In the genomic region with DNA sequence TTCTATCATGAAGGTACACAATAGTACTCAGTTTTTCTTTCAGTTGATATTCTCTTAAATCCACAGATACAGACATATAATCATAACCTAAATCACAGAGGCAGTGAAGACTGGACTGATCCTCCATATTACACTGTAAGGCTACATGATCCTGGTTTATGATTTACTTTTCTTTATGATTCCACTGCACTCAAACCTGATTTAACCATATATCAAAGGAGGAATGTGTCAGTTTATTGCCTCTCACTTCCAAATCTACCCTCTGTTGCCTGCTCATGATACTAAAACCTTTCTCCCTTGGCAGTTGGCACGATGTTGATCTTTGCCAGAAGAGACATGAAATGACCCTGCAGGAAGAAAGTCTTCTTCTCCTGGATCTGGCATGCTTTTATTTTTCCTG, we compare ENCODE assay signal across 25 cellular contexts.
DNase-seq lines count a peak whose midpoint lies in the region; ATAC-seq, FAIRE-seq and TF ChIP-seq lines count a peak whose summit lies in the region.
"Had no signal": no experiment of that assay in that cellular context is flagged by ENCODE, and none has a peak within 500 bp of the region (broad histone marks: within the 10 kb centered on the region; RNA-seq: fewer than 3 reads in every experiment).

No MANE protein-coding gene starts in this region.

- H3K27ac Mint-ChIP-seq in Calu3 (ENCODE audit: unreplicated experiment), result peak overlapping the region; percentile 0
- H3K27ac Mint-ChIP-seq: B cell; CD4-positive, CD25-positive, alpha-beta regulatory T cell; CD8-positive, alpha-beta T cell; HFFc6 had no signal

- CTCF ChIA-PET in Calu3 (lab: Charles Lee), result no interaction called here

- H3K9me2 ChIP-seq in hepatocyte (replicated peaks; ENCODE audit: insufficient read depth), result no peaks in the 10 kb centered on the region

- DNase-seq in Calu3 (no peak), RCC 7860 (ENCODE audit: low spot score) (peak; percentile 5), hepatocyte (ENCODE audit: low spot score) (no peak), mucosa of descending colon (peak in 1 of 3 donors; percentile 59), D721Med (ENCODE audit: insufficient read length, low spot score) (no peak), GM19239 (ENCODE audit: insufficient read length, low spot score) (no peak), midbrain (lab: John Stamatoyannopoulos, UW) (no peak)
- DNase-seq: Caco-2; CD4-positive, CD25-positive, alpha-beta regulatory T cell; CD8-positive, alpha-beta T cell; DMS53; DMS79 treated with DMSO at 0.1 percent for 48 hours; GF-D8; GOT3; HFFc6 had no signal

- no peaks in the 10 kb centered on the region for H3K79me2 ChIP-seq in hepatocyte

- no peak overlapping the region for H3K4me3 Mint-ChIP-seq in Calu3 (ENCODE audit: low read depth, unreplicated experiment)
- H3K4me3 Mint-ChIP-seq: B cell; CD4-positive, CD25-positive, alpha-beta regulatory T cell; CD8-positive, alpha-beta T cell; HFFc6 had no signal

- no peaks in the 10 kb centered on the region for H4K20me1 ChIP-seq in hepatocyte (ENCODE audit: insufficient read depth, poor library complexity, severe bottlenecking)
- H4K20me1 ChIP-seq: BLaER1 had no signal

- no peak overlapping the region for H3K4me2 ChIP-seq in hepatocyte
- H3K4me2 ChIP-seq: BLaER1 had no signal

- peaks cover 30% of the 10 kb centered on the region for H3K4me1 Mint-ChIP-seq in Calu3 (ENCODE audit: low read depth, unreplicated experiment)
- H3K4me1 Mint-ChIP-seq: B cell; CD4-positive, CD25-positive, alpha-beta regulatory T cell had no signal

- H3K27ac ChIP-seq in hepatocyte, result peak overlapping the region; percentile 21
- H3K27ac ChIP-seq: 22Rv1, BLaER1, C4-2B had no signal

- 76% methylated on average over 1 of the region's 1 CpG for WGBS in hepatocyte (ENCODE audit: low lambda C conversion rate, missing lambda C conversion rate)

- FAIRE-seq in RCC 7860 (lab: Jason Lieb, UNC), result peak; percentile 22
- FAIRE-seq in D721Med (lab: Jason Lieb, UNC), result no peak
- no peak for FAIRE-seq in GM19239 (lab: Jason Lieb, UNC)
- FAIRE-seq: A204.1, GM12891, GM18507, H54 had no signal

- H3K36me3 Mint-ChIP-seq in Calu3 (ENCODE audit: insufficient read depth, unreplicated experiment), result no peaks in the 10 kb centered on the region
- H3K36me3 Mint-ChIP-seq: CD4-positive, CD25-positive, alpha-beta regulatory T cell; CD8-positive, alpha-beta T cell had no signal

- no peaks in the 10 kb centered on the region for H3K9me3 ChIP-seq in hepatocyte (ENCODE audit: low read depth)
- H3K9me3 ChIP-seq in mucosa of descending colon, result no peaks in the 10 kb centered on the region
- H3K9me3 ChIP-seq: BLaER1, Caco-2, HAP-1 had no signal

- ATAC-seq in mucosa of descending colon (peak; percentile 96), HG03175 (IDR thresholded peaks at IDR 0.05; ENCODE audit: unreplicated experiment) (no peak)
- ATAC-seq: CD8-positive, alpha-beta T cell had no signal

- intact Hi-C loops in Calu3 (cut with micrococcal nuclease; ENCODE audit: unreplicated experiment), result loop anchor here (10.0 kb wide), 2 partner anchors 57 to 83 kb away; no protein-coding TSS in a partner anchor
- intact Hi-C loops in mucosa of descending colon (cut with DNase I, micrococcal nuclease), result loop anchor here in 1 of 2 donors (10.0 kb wide), 1 partner anchor 57 kb away; no protein-coding TSS in a partner anchor

- H3K27me3 ChIP-seq in hepatocyte, result no peaks in the 10 kb centered on the region
- H3K27me3 ChIP-seq: BLaER1 had no signal

- TF ChIP-seq CTCF in Calu3 (IDR thresholded peaks at IDR 0.05; ENCODE audit: unreplicated experiment), result no peak
- no peak for TF ChIP-seq CTCF in hepatocyte (IDR thresholded peaks at IDR 0.05; ENCODE audit: poor library complexity)
- TF ChIP-seq CTCF in mucosa of descending colon (IDR thresholded peaks at IDR 0.05), result no peak
- TF ChIP-seq CTCF in D721Med (IDR thresholded peaks at IDR 0.05; ENCODE audit: insufficient read depth, missing control alignments), result no peak

- H3K4me1 ChIP-seq in hepatocyte (ENCODE audit: insufficient read depth), result no peaks in the 10 kb centered on the region
- H3K4me1 ChIP-seq in mucosa of descending colon (ENCODE audit: low read depth), result peaks cover 8% of the 10 kb centered on the region
- H3K4me1 ChIP-seq: BLaER1, Caco-2, HAP-1 had no signal

- no TSS peak for BruUV-seq in Calu3 (replicated peaks; lab: Mats Ljungman, UMichigan)

- no peak overlapping the region for H2AFZ ChIP-seq in hepatocyte

- H3K27me3 Mint-ChIP-seq in Calu3 (ENCODE audit: unreplicated experiment), result no peaks in the 10 kb centered on the region
- H3K27me3 Mint-ChIP-seq: B cell had no signal

- H3K36me3 ChIP-seq in hepatocyte (replicated peaks; ENCODE audit: insufficient read depth, low read depth), result no peaks in the 10 kb centered on the region
- no peaks in the 10 kb centered on the region for H3K36me3 ChIP-seq in mucosa of descending colon (ENCODE audit: low read depth)
- H3K36me3 ChIP-seq: BLaER1, HAP-1 had no signal

- H3K4me3 ChIP-seq in hepatocyte, result no peak overlapping the region
- H3K4me3 ChIP-seq in mucosa of descending colon, result no peak overlapping the region
- H3K4me3 ChIP-seq: BLaER1, HAP-1 had no signal

- peaks cover 5% of the 10 kb centered on the region for H3K9me3 Mint-ChIP-seq in Calu3 (ENCODE audit: low read depth, unreplicated experiment)
